13 cellular contexts compared by ENCODE assay signal in the genomic region with DNA sequence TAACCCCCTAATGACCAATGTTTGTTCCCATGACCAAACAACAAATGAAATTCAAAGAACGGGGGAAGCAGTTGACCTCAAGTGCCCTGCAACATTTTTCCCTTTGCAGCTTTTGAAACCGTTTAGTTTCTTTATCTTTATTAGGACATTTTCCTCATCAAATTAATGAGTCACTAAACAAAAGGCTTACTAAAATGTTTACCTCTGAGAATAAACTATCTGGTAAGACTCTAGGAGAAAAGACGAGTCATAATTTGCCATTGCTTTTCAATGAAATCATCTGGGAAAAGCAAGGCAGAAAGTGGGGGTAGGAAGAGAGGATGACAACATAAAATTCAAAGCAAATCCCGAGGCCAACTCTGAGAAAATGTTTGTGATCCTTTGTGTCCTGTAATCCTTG. TPM values are rescaled to one million over a fixed set of nuclear protein-coding genes. Genes with fewer than 3 reads are reported as not detected.
DNase-seq lines count a peak whose midpoint lies in the region; ATAC-seq and TF ChIP-seq lines count a peak whose summit lies in the region.
"Had no signal": no experiment of that assay in that cellular context is flagged by ENCODE, and none has a peak within 500 bp of the region (broad histone marks: within the 10 kb centered on the region; RNA-seq: fewer than 3 reads in every experiment).

No MANE protein-coding gene starts in this region.

- no peaks in the 10 kb centered on the region for H3K27me3 ChIP-seq in MG63
- no peaks in the 10 kb centered on the region for H3K27me3 ChIP-seq in mucosa of rectum (ENCODE audit: control insufficient read depth in 2 of 2, insufficient read depth in 2 of 2, low read length in 2 of 2)

- intact Hi-C loops in left ventricle myocardium superior (cut with micrococcal nuclease): no loop called here

- peaks cover 6% of the 10 kb centered on the region for H3K36me3 ChIP-seq in MG63
- H3K36me3 ChIP-seq in mucosa of rectum (ENCODE audit: control insufficient read depth in 2 of 2, insufficient read depth in 2 of 2, low read length in 2 of 2): peaks cover 0 to 4% of the 10 kb centered on the region in 2 donors

- H3K4me3 ChIP-seq in MG63 (no peak overlapping the region), choroid plexus epithelial cell (ENCODE audit: low read depth, low read length) (no peak overlapping the region), mucosa of rectum (ENCODE audit: low read length in 2 of 2) (no peak overlapping the region)

- peak overlapping the region; percentile 50 to 59 for H3K27ac ChIP-seq in mucosa of rectum (ENCODE audit: low read depth in 2 of 2, low read length in 2 of 2)

- ATAC-seq in GM18498 (IDR thresholded peaks at IDR 0.05; ENCODE audit: unreplicated experiment) (no peak), left ventricle myocardium superior (no peak)

- DNase-seq in AG20443 (ENCODE audit: low spot score): peak; percentile 64
- peak; percentile 26 for DNase-seq in MG63
- peak; percentile 74 for DNase-seq in choroid plexus epithelial cell (ENCODE audit: low read depth)
- DNase-seq in NCI-H748 treated with DMSO at 0.1 percent for 48 hours (lab: John Stamatoyannopoulos, UW): no peak
- DNase-seq in T-helper 9 cell: no peak
- DNase-seq in left ventricle myocardium superior: no peak
- DNase-seq: activated CD8-positive, alpha-beta memory T cell treated with anti-CD3 and anti-CD28 coated beads for 24 hours; amygdala; CD8-positive, alpha-beta memory T cell; glutamatergic neuron; NCI-H1930 had no signal

- no peak overlapping the region for H3K9ac ChIP-seq in mucosa of rectum (ENCODE audit: low read depth in 1 of 2, low read length in 2 of 2)

- no peaks in the 10 kb centered on the region for H3K9me3 ChIP-seq in MG63
- H3K9me3 ChIP-seq in mucosa of rectum (ENCODE audit: control insufficient read depth in 2 of 2, low read length in 2 of 2): no peaks in the 10 kb centered on the region

- TF ChIP-seq CTCF in choroid plexus epithelial cell (conservative IDR thresholded peaks at IDR 0.05; ENCODE audit: low read depth, low read length): no peak

- H3K4me1 ChIP-seq in mucosa of rectum (ENCODE audit: control insufficient read depth in 2 of 2, insufficient read depth in 2 of 2, low read length in 2 of 2): peaks cover 12 to 35% of the 10 kb centered on the region in 2 donors

RNA-seq across cellular contexts. Expression of a gene that starts 57.3 kb away (rescaled TPM):
- 14.0 and 15.3 TPM in 2 replicates for total RNA-seq in MG63 (2014; rRNA removed; shearing (Covaris generic); ENCODE audit: low replicate concordance)
- total RNA-seq in left ventricle myocardium superior: 5.4 TPM

Comparison
In these comparisons a context has a peak if more than half of its experiments do, and no peak if none do; other contexts are left out.
1. DNase-seq: peak in AG20443 (single experiment), MG63 (single experiment) and choroid plexus epithelial cell (single experiment); none in NCI-H748 treated with DMSO at 0.1 percent for 48 hours (single experiment), T-helper 9 cell (single experiment) and left ventricle myocardium superior (single experiment).